Comparison of ENCODE assay signal across 8 cellular contexts in genomic region chr5:113510836-113511451, GRCh38. TPM values are rescaled to one million over a fixed set of nuclear protein-coding genes. Genes with fewer than 3 reads are reported as not detected.
DNase-seq lines count a peak whose midpoint lies in the region; ATAC-seq, FAIRE-seq and TF ChIP-seq lines count a peak whose summit lies in the region.

No MANE protein-coding gene starts in this region.

- H3K27me3 ChIP-seq in H1 (replicated peaks in 1 of 4; ENCODE audit: control insufficient read depth in 3 of 4, extremely low read depth in 1 of 4, insufficient read depth in 3 of 4, low read length in 3 of 4) (no peaks in the 10 kb centered on the region), upper lobe of right lung (peaks cover 9% of the 10 kb centered on the region)

- H3K9me3 ChIP-seq in H1 (ENCODE audit: insufficient read depth in 2 of 2, low read depth in 1 of 2, low read length in 1 of 2) (no peaks in the 10 kb centered on the region), upper lobe of right lung (no peaks in the 10 kb centered on the region)

- H3K56ac ChIP-seq in H1 (replicated peaks; ENCODE audit: insufficient read length, low read depth, low read length) = no peak overlapping the region

- H2BK20ac ChIP-seq in H1 (ENCODE audit: low read length) = no peak overlapping the region

- H3K4me1 Mint-ChIP-seq in activated CD8-positive, alpha-beta T cell treated with anti-CD3 and anti-CD28 coated beads for 36 hours (ENCODE audit: low read depth) = peaks cover 12% of the 10 kb centered on the region
- peaks cover 46% of the 10 kb centered on the region for H3K4me1 Mint-ChIP-seq in activated CD8-positive, alpha-beta T cell treated with anti-CD3 and anti-CD28 coated beads, Interleukin-2, amount 10 ng/mL, durations not matched to agents 7 days and 5 days (ENCODE audit: low read depth)

- H2AFZ ChIP-seq in H1 (ENCODE audit: low read length) = no peak overlapping the region

- H3K27ac Mint-ChIP-seq in activated CD8-positive, alpha-beta T cell treated with anti-CD3 and anti-CD28 coated beads for 36 hours = no peak overlapping the region
- H3K27ac Mint-ChIP-seq in activated CD8-positive, alpha-beta T cell treated with anti-CD3 and anti-CD28 coated beads, Interleukin-2, amount 10 ng/mL, durations not matched to agents 7 days and 5 days = no peak overlapping the region

- no peak overlapping the region for H3K18ac ChIP-seq in H1 (ENCODE audit: extremely low read depth, low read length)

- TF ChIP-seq CTCF in activated CD8-positive, alpha-beta T cell treated with anti-CD3 and anti-CD28 coated beads for 36 hours (IDR thresholded peaks at IDR 0.05) = peak; percentile 52
- TF ChIP-seq CTCF in H1 (IDR thresholded peaks at IDR 0.05; ENCODE audit: control extremely low read depth in 1 of 3, insufficient read depth in 1 of 3, low read depth in 1 of 3, low read length in 3 of 3) (peak in 2 of 3 experiments; percentile 24 to 29; a peak in 2 of 4 replicates), upper lobe of right lung (IDR thresholded peaks at IDR 0.05) (peak; percentile 30)

- CTCF ChIA-PET in activated CD8-positive, alpha-beta T cell treated with anti-CD3 and anti-CD28 coated beads for 36 hours (lab: Charles Lee) = interaction anchor here (1.2 to 3.9 kb wide), 7 partner anchors 126 to 514 kb away, joined by 3 to 31 read pairs (median 7); no protein-coding TSS in a partner anchor
- CTCF ChIA-PET in activated CD8-positive, alpha-beta T cell treated with anti-CD3 and anti-CD28 coated beads, Interleukin-2, amount 10 ng/mL, durations not matched to agents 7 days and 5 days (lab: Charles Lee) = interaction anchor here (1.0 to 8.2 kb wide), 14 partner anchors 9 to 515 kb away, joined by 3 to 129 read pairs (median 4); no protein-coding TSS in a partner anchor
- CTCF ChIA-PET in H1 (lab: Charles Lee; ENCODE audit: partially characterized antibody) = interaction anchor here (0.6 to 5.0 kb wide), 16 partner anchors 23 to 525 kb away, joined by 3 to 37 read pairs (median 4); partner anchors contain the start of gene MCC

- TF ChIP-seq RAD21 in H1 (IDR thresholded peaks at IDR 0.05 in 1 of 2, conservative IDR thresholded peaks at IDR 0.05 in 1 of 2; ENCODE audit: low read depth in 2 of 2, low read length in 2 of 2) = peak; percentile 54 to 59

- H4K20me1 ChIP-seq in H1 (replicated peaks in 1 of 2; ENCODE audit: control insufficient read depth in 1 of 2, insufficient read depth in 2 of 2, low read length in 2 of 2) = peaks cover 0 to 2% of the 10 kb centered on the region in 2 experiments

- H3K14ac ChIP-seq in H1 (ENCODE audit: insufficient read length) = no peak overlapping the region

- H3K27me3 Mint-ChIP-seq in activated CD8-positive, alpha-beta T cell treated with anti-CD3 and anti-CD28 coated beads for 36 hours = peaks cover 21% of the 10 kb centered on the region
- H3K27me3 Mint-ChIP-seq in activated CD8-positive, alpha-beta T cell treated with anti-CD3 and anti-CD28 coated beads, Interleukin-2, amount 10 ng/mL, durations not matched to agents 7 days and 5 days (ENCODE audit: low read depth) = peaks cover 24% of the 10 kb centered on the region

- H3K36me3 Mint-ChIP-seq in activated CD8-positive, alpha-beta T cell treated with anti-CD3 and anti-CD28 coated beads for 36 hours (ENCODE audit: low read depth) = peaks cover 5% of the 10 kb centered on the region
- peaks cover 12% of the 10 kb centered on the region for H3K36me3 Mint-ChIP-seq in activated CD8-positive, alpha-beta T cell treated with anti-CD3 and anti-CD28 coated beads, Interleukin-2, amount 10 ng/mL, durations not matched to agents 7 days and 5 days (ENCODE audit: low read depth)

- H3K79me2 ChIP-seq in H1 (ENCODE audit: control insufficient read depth in 1 of 2, insufficient read depth in 2 of 2, low read length in 2 of 2) = peaks cover 0 to 11% of the 10 kb centered on the region in 2 experiments; a peak in 2 of 4 replicates

- no peak overlapping the region for H4K8ac ChIP-seq in H1 (ENCODE audit: extremely low read depth, insufficient read depth, low read length)

- 87% methylated on average over 6 of the region's 6 CpGs; no CpG with 5 or more reads in 1 of the 2 experiments for WGBS in H1 (ENCODE audit: extremely low coverage in 1 of 2, insufficient coverage in 1 of 2, insufficient read length in 1 of 2, insufficient replicate concordance in 2 of 2, low coverage in 1 of 2, low lambda C conversion rate in 2 of 2, missing lambda C conversion rate in 1 of 2), 2 experiments

- no peak for TF ChIP-seq EP300 in H1 (IDR thresholded peaks at IDR 0.05; ENCODE audit: borderline replicate concordance in 1 of 2, low read depth in 2 of 2, low read length in 2 of 2)

- no peak overlapping the region for H3K9ac ChIP-seq in H1 (replicated peaks in 1 of 4; ENCODE audit: extremely low read depth in 1 of 4, low read depth in 3 of 4, low read length in 3 of 4)

- H3K36me3 ChIP-seq in H1 (ENCODE audit: control insufficient read depth in 2 of 4, insufficient read depth in 4 of 4, low read length in 3 of 4) (peaks cover 0 to 5% (median 0%) of the 10 kb centered on the region in 4 experiments; a peak in 1 of 8 replicates), upper lobe of right lung (no peaks in the 10 kb centered on the region)

- H3K4me3 ChIP-seq in H1 (ENCODE audit: extremely low read depth in 1 of 4, insufficient read depth in 2 of 4, low read depth in 3 of 4, low read length in 4 of 4) (no peak overlapping the region), upper lobe of right lung (no peak overlapping the region)

- no peak for ATAC-seq in activated CD8-positive, alpha-beta T cell treated with anti-CD3 and anti-CD28 coated beads for 36 hours
- no peak for ATAC-seq in activated CD8-positive, alpha-beta T cell treated with anti-CD3 and anti-CD28 coated beads, Interleukin-2, amount 10 ng/mL, durations not matched to agents 7 days and 5 days
- ATAC-seq in upper lobe of right lung = no peak
- no peak for ATAC-seq in sciatic nerve
- ATAC-seq in GM21515 (IDR thresholded peaks at IDR 0.05; ENCODE audit: unreplicated experiment) = no peak

- no peaks in the 10 kb centered on the region for H3K79me1 ChIP-seq in H1 (ENCODE audit: low read depth, low read length)

- TF ChIP-seq POLR2A in H1 (IDR thresholded peaks at IDR 0.05; ENCODE audit: control extremely low read depth in 1 of 2, low read depth in 2 of 2, low read length in 2 of 2) = no peak

- H2BK15ac ChIP-seq in H1 (ENCODE audit: low read length) = no peak overlapping the region

- H3K4me1 ChIP-seq in H1 (replicated peaks in 1 of 4; ENCODE audit: control insufficient read depth in 3 of 4, insufficient read depth in 4 of 4, low read length in 3 of 4) = peaks cover 0 to 5% (median 2%) of the 10 kb centered on the region in 4 experiments; a peak in 3 of 7 replicates
- peaks cover 5% of the 10 kb centered on the region for H3K4me1 ChIP-seq in upper lobe of right lung

- H3K4me3 Mint-ChIP-seq in activated CD8-positive, alpha-beta T cell treated with anti-CD3 and anti-CD28 coated beads for 36 hours = no peak overlapping the region
- H3K4me3 Mint-ChIP-seq in activated CD8-positive, alpha-beta T cell treated with anti-CD3 and anti-CD28 coated beads, Interleukin-2, amount 10 ng/mL, durations not matched to agents 7 days and 5 days = no peak overlapping the region

- no peak overlapping the region for H3K27ac ChIP-seq in H1 (ENCODE audit: low read depth, low read length)
- H3K27ac ChIP-seq in upper lobe of right lung = no peak overlapping the region

- no peak overlapping the region for H3K4ac ChIP-seq in H1 (replicated peaks; ENCODE audit: insufficient read length, low read depth, low read length)

- H2BK5ac ChIP-seq in H1 (ENCODE audit: low read depth, low read length) = no peak overlapping the region

- no peak overlapping the region for H3K23ac ChIP-seq in H1 (ENCODE audit: insufficient read length)

- no peak overlapping the region for H2BK120ac ChIP-seq in H1 (replicated peaks; ENCODE audit: low read depth, low read length)

- POLR2A ChIA-PET in activated CD8-positive, alpha-beta T cell treated with anti-CD3 and anti-CD28 coated beads for 36 hours (lab: Charles Lee) = no interaction called here
- POLR2A ChIA-PET in activated CD8-positive, alpha-beta T cell treated with anti-CD3 and anti-CD28 coated beads, Interleukin-2, amount 10 ng/mL, durations not matched to agents 7 days and 5 days (lab: Charles Lee) = no interaction called here
- POLR2A ChIA-PET in H1 (lab: Charles Lee; ENCODE audit: partially characterized antibody) = no interaction called here

- no peak overlapping the region for H2AK5ac ChIP-seq in H1 (ENCODE audit: low read depth, low read length)

- H3K4me2 ChIP-seq in H1 (ENCODE audit: insufficient read depth in 1 of 2, low read depth in 2 of 2, low read length in 2 of 2) = no peak overlapping the region

- no peak overlapping the region for H4K5ac ChIP-seq in H1 (ENCODE audit: insufficient read length, low read depth, low read length)

- peaks cover 2% of the 10 kb centered on the region for H3K9me3 Mint-ChIP-seq in activated CD8-positive, alpha-beta T cell treated with anti-CD3 and anti-CD28 coated beads for 36 hours
- no peaks in the 10 kb centered on the region for H3K9me3 Mint-ChIP-seq in activated CD8-positive, alpha-beta T cell treated with anti-CD3 and anti-CD28 coated beads, Interleukin-2, amount 10 ng/mL, durations not matched to agents 7 days and 5 days (ENCODE audit: insufficient read depth)

- no peak for DNase-seq in activated CD8-positive, alpha-beta T cell treated with anti-CD3 and anti-CD28 coated beads for 36 hours
- no peak for DNase-seq in activated CD8-positive, alpha-beta T cell treated with anti-CD3 and anti-CD28 coated beads, Interleukin-2, amount 10 ng/mL, durations not matched to agents 7 days and 5 days
- peak; percentile 22 for DNase-seq in NCI-H524 treated with DMSO at 0.1 percent for 48 hours (lab: John Stamatoyannopoulos, UW)
- DNase-seq in H1 (ENCODE audit: low read depth in 1 of 2, low spot score in 2 of 2) = no peak
- no peak for DNase-seq in upper lobe of right lung
- no peak for DNase-seq in stimulated activated CD4-positive, alpha-beta T cell treated with anti-CD3 and anti-CD28 coated beads, Interleukin-4, amount 100 ng/mL, for 1 hour
- DNase-seq in sciatic nerve (ENCODE audit: low spot score) = no peak

- intact Hi-C loops in activated CD8-positive, alpha-beta T cell treated with anti-CD3 and anti-CD28 coated beads for 36 hours (cut with micrococcal nuclease) = loop anchor here (5.0 to 10.0 kb wide), 3 partner anchors 96 to 496 kb away; no protein-coding TSS in a partner anchor
- intact Hi-C loops in upper lobe of right lung (cut with DNase I) (no loop called here), sciatic nerve (cut with DNase I) (no loop called here)

- no peak for FAIRE-seq in H1 (lab: Jason Lieb, UNC)

- peaks cover 4% of the 10 kb centered on the region for H3K23me2 ChIP-seq in H1 (ENCODE audit: low read depth, low read length)

- no peak overlapping the region for H2BK12ac ChIP-seq in H1 (ENCODE audit: low read depth, low read length)

- no peak overlapping the region for H4K91ac ChIP-seq in H1 (replicated peaks; ENCODE audit: insufficient read length, low read length)

RNA-seq across cellular contexts. Expression of gene YTHDC2, which starts 2.5 kb away (rescaled TPM):
- 10 to 100 TPM; 26.8 to 28.2 TPM for total RNA-seq in activated CD8-positive, alpha-beta T cell treated with anti-CD3 and anti-CD28 coated beads for 36 hours
- 10 to 100 TPM; 30.3 to 34.1 TPM for total RNA-seq in activated CD8-positive, alpha-beta T cell treated with anti-CD3 and anti-CD28 coated beads, Interleukin-2, amount 10 ng/mL, durations not matched to agents 7 days and 5 days
- 19.2 and 20.1 TPM in 2 replicates for total RNA-seq in H1 (2021; fragmentation: NEBNext Ultra II Directional; extraction: Animal tissue kit (Norgen Biotek cat#: 25700))
- 2.6 and 4.3 TPM in 2 replicates for polyA plus RNA-seq in H1 (2011; rRNA removed)
- 6.0 TPM for polyA plus RNA-seq in H1 (2011; cell fraction: cytosol; rRNA removed)
- polyA plus RNA-seq in H1 (2011; cell fraction: nucleus; rRNA removed) = 4.2 TPM
- polyA plus RNA-seq in H1 (2012, experiment 1 of 2) = 9.1 to 12.9 TPM (median 10.9 TPM) in 4 replicates
- polyA plus RNA-seq in H1 (2012, experiment 2 of 2) = 0.39 TPM
- polyA plus RNA-seq in H1 (2013, experiment 1 of 2) = 9.5 TPM
- 8.5 TPM for polyA plus RNA-seq in H1 (2013, experiment 2 of 2)
- 16.3 and 21.5 TPM in 2 replicates for polyA minus RNA-seq in H1 (2011; rRNA and poly(A)+ RNA removed)
- 5.9 TPM for polyA minus RNA-seq in H1 (2011; cell fraction: cytosol; rRNA and poly(A)+ RNA removed)
- 35.5 TPM for polyA minus RNA-seq in H1 (2011; cell fraction: nucleus; rRNA and poly(A)+ RNA removed)
- total RNA-seq in upper lobe of right lung (21.7 TPM), sciatic nerve (32.5 TPM)

RNA-seq across cellular contexts. Expression of gene MCC, which starts 22.7 kb away (rescaled TPM):
- total RNA-seq in activated CD8-positive, alpha-beta T cell treated with anti-CD3 and anti-CD28 coated beads for 36 hours = 1 to 10 TPM; 4.9 to 5.4 TPM
- total RNA-seq in activated CD8-positive, alpha-beta T cell treated with anti-CD3 and anti-CD28 coated beads, Interleukin-2, amount 10 ng/mL, durations not matched to agents 7 days and 5 days = 1 to 10 TPM; 7.6 to 8.0 TPM
- total RNA-seq in H1 (2021; fragmentation: NEBNext Ultra II Directional; extraction: Animal tissue kit (Norgen Biotek cat#: 25700)) = 17.8 and 18.3 TPM in 2 replicates
- 2.6 and 2.8 TPM in 2 replicates for polyA plus RNA-seq in H1 (2011; rRNA removed)
- 3.8 TPM for polyA plus RNA-seq in H1 (2011; cell fraction: cytosol; rRNA removed)
- polyA plus RNA-seq in H1 (2011; cell fraction: nucleus; rRNA removed) = 5.4 TPM
- polyA plus RNA-seq in H1 (2012, experiment 1 of 2) = 6.0 to 7.8 TPM (median 7.3 TPM) in 4 replicates
- polyA plus RNA-seq in H1 (2012, experiment 2 of 2) = 0.51 TPM
- polyA plus RNA-seq in H1 (2013, experiment 1 of 2) = 3.6 TPM
- 3.1 TPM for polyA plus RNA-seq in H1 (2013, experiment 2 of 2)
- 26.2 and 30.0 TPM in 2 replicates for polyA minus RNA-seq in H1 (2011; rRNA and poly(A)+ RNA removed)
- polyA minus RNA-seq in H1 (2011; cell fraction: cytosol; rRNA and poly(A)+ RNA removed) = 10.4 TPM
- polyA minus RNA-seq in H1 (2011; cell fraction: nucleus; rRNA and poly(A)+ RNA removed) = 15.2 TPM
- total RNA-seq in upper lobe of right lung (18.6 TPM), sciatic nerve (41.9 TPM)
